In the genomic region with DNA sequence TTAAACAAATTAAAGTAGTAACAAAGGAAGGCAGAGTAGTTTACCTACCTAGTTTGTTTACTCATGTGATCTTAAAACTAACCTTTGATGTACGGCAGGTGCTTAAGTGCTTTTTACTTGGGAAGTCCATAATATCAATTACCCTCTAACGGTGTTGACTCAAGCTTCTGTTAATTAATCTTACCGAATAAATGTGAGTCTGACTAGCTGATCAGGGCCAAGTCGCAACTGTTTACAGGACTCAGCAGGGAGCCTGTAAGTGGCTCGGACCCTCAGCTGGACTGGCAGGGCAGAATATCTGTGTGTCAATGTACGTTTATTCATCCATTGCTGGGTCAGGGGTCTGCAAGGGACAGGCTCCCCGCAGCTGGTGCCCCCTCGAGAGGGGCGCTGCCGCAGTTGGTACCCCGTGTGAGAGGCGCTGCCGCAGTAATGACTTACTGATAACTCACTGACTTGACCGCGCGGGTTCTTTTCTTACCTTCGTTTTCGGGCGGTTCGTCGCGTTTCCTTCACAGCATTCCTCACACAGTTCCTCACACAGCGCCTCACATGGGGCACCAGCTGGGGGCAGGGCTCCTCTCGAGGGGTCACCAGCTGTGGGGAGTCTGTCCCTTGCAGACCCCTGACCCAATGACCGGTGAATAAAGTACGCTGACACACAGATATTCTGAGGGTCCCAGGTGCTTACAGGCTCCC, we compare ENCODE assay signal across 9 cellular contexts. TPM values are rescaled to one million over a fixed set of nuclear protein-coding genes. Genes with fewer than 3 reads are reported as not detected.
DNase-seq lines count a peak whose midpoint lies in the region; ATAC-seq, FAIRE-seq and TF ChIP-seq lines count a peak whose summit lies in the region.
"Had no signal": no experiment of that assay in that cellular context is flagged by ENCODE, and none has a peak within 500 bp of the region (broad histone marks: within the 10 kb centered on the region; RNA-seq: fewer than 3 reads in every experiment).

No MANE protein-coding gene starts in this region.

- no peaks in the 10 kb centered on the region for H3K9me3 ChIP-seq in NT2/D1 (ENCODE audit: insufficient read depth, low read length)

- FAIRE-seq in GM19239 (lab: Jason Lieb, UNC), result no peak

- no peak for TF ChIP-seq CTCF in astrocyte of the spinal cord (IDR thresholded peaks at IDR 0.05; ENCODE audit: low read depth, low read length)
- no peak for TF ChIP-seq CTCF in kidney epithelial cell (IDR thresholded peaks at IDR 0.05; ENCODE audit: insufficient read depth, low read length, poor library complexity, severe bottlenecking)

- ATAC-seq in HG02763 (IDR thresholded peaks at IDR 0.05; ENCODE audit: unreplicated experiment), result peak; percentile 43

- in situ Hi-C loops in astrocyte of the spinal cord (cut with HindIII; ENCODE audit: low sequenced_read_pairs), result no loop called here

- H3K36me3 ChIP-seq in NT2/D1 (ENCODE audit: insufficient read depth, insufficient read length, low read length) (no peaks in the 10 kb centered on the region), kidney epithelial cell (ENCODE audit: control insufficient read depth, insufficient read depth, low read length) (no peaks in the 10 kb centered on the region)

- no peaks in the 10 kb centered on the region for H3K4me1 ChIP-seq in NT2/D1 (ENCODE audit: insufficient read depth, insufficient read length)

- H3K4me3 ChIP-seq in GM08714 (ENCODE audit: low read length), result peak overlapping the region; percentile 49; the same call in 1 of the 2 replicates
- peak overlapping the region; percentile 51 for H3K4me3 ChIP-seq in NT2/D1 (ENCODE audit: insufficient read length, low read depth)
- H3K4me3 ChIP-seq in astrocyte of the spinal cord (ENCODE audit: low read depth, low read length), result peak overlapping the region; percentile 69
- peak overlapping the region; percentile 59 for H3K4me3 ChIP-seq in kidney epithelial cell (ENCODE audit: low read depth, low read length)

- DNase-seq in NT2/D1 (ENCODE audit: low read depth, low spot score) (no peak), astrocyte of the spinal cord (ENCODE audit: low read depth, low spot score) (peak; percentile 19), kidney epithelial cell (ENCODE audit: low read depth) (no peak), NCI-H2196 (lab: John Stamatoyannopoulos, UW; ENCODE audit: unreplicated experiment) (no peak), GM19239 (ENCODE audit: insufficient read length, low spot score) (no peak)
- DNase-seq in stimulated activated CD4-positive, alpha-beta T cell treated with anti-CD3 and anti-CD28 coated beads, Interleukin-4, amount 100 ng/mL, for 1 hour, result peak; percentile 9

- H3K9ac ChIP-seq in NT2/D1 (ENCODE audit: insufficient read length, low read depth), result peak overlapping the region; percentile 62

- H3K27me3 ChIP-seq in NT2/D1 (ENCODE audit: insufficient read depth, insufficient read length), result peaks cover 13% of the 10 kb centered on the region
- H3K27me3 ChIP-seq in kidney epithelial cell (ENCODE audit: control insufficient read depth, insufficient read depth, low read length), result no peaks in the 10 kb centered on the region

RNA-seq across cellular contexts. Expression of a gene that starts 2.9 kb away (rescaled TPM):
- not detected in 2 replicates for total RNA-seq in kidney epithelial cell
- total RNA-seq: SK-MEL-5 had no signal

Comparison
In these comparisons a context has a peak if more than half of its experiments do, and no peak if none do; other contexts are left out.
1. DNase-seq: peak in astrocyte of the spinal cord (single experiment) and stimulated activated CD4-positive, alpha-beta T cell treated with anti-CD3 and anti-CD28 coated beads, Interleukin-4, amount 100 ng/mL, for 1 hour (single experiment); none in NT2/D1 (single experiment), kidney epithelial cell (single experiment), NCI-H2196 (single experiment) and GM19239 (single experiment).
2. Peak in every context shown above with its lines, with median percentiles within 50 percentile points of each other: H3K4me3 ChIP-seq.